In the genomic region with DNA sequence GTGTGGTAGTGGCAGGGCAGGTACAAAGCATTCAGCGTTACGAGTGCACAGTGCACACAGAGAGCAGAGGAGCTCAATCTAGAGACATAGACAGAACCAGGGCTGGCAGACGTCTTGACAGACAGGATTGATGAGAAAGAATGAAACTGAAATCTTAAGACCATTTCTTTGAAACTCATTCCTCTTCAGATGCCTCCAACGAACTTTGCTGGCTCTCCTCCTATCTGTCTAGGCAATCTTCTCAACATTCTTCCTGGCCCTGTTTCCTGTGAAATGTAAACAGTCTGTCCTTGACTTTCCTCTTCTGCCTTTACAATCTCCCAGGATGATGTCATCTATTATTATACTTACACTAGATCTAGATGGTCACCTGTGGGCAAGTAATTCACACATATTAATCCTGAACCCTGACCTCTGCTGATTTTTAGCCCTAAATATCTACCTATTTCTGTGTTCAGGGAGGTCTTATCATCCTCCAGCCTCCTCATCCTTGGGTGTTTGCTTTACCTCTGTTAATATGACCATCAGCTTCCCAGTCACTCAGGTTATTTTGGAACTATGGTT, we compare ENCODE assay signal across 10 cellular contexts.
DNase-seq lines count a peak whose midpoint lies in the region; TF ChIP-seq lines count a peak whose summit lies in the region.
"Had no signal": no experiment of that assay in that cellular context is flagged by ENCODE, and none has a peak within 500 bp of the region (broad histone marks: within the 10 kb centered on the region; RNA-seq: fewer than 3 reads in every experiment).

No MANE protein-coding gene starts in this region.

- H3K9me3 Mint-ChIP-seq in Caco-2 (ENCODE audit: unreplicated experiment) = no peaks in the 10 kb centered on the region

- no peaks in the 10 kb centered on the region for H3K9me3 ChIP-seq in Caco-2
- H3K9me3 ChIP-seq: breast epithelium had no signal

- H3K36me3 Mint-ChIP-seq in Caco-2 (ENCODE audit: insufficient read depth, unreplicated experiment) = no peaks in the 10 kb centered on the region

- intact Hi-C loops in head of caudate nucleus (cut with DNase I) (no loop called here), Caco-2 (cut with micrococcal nuclease; ENCODE audit: unreplicated experiment) (no loop called here)

- CTCF ChIA-PET in Caco-2 (lab: Charles Lee) = no interaction called here

- peak; percentile 27 for DNase-seq in DMS79 treated with DMSO at 0.1 percent for 48 hours (lab: John Stamatoyannopoulos, UW)
- DNase-seq in DMS79 (lab: John Stamatoyannopoulos, UW) = no peak
- DNase-seq in NAMALWA (ENCODE audit: low spot score) = peak; percentile 44
- DNase-seq in amniotic epithelial cell (ENCODE audit: low read depth) = peak; percentile 56
- DNase-seq in stimulated activated CD4-positive, alpha-beta T cell treated with anti-CD3 and anti-CD28 coated beads, TNF-alpha, amount 100 ng/mL, for 48 hours (ENCODE audit: low read depth in 3 of 3) = peak; percentile 1
- no peak for DNase-seq in epidermal melanocyte (ENCODE audit: insufficient read length, low spot score)
- no peak for DNase-seq in head of caudate nucleus
- no peak for DNase-seq in Caco-2
- DNase-seq: occipital lobe had no signal

- no peak for TF ChIP-seq CTCF in Caco-2 (IDR thresholded peaks at IDR 0.05; ENCODE audit: insufficient read depth in 1 of 2, low read depth in 1 of 2, low read length in 1 of 2, severe bottlenecking in 1 of 2, unreplicated experiment in 1 of 2)

- H3K27ac Mint-ChIP-seq in Caco-2 (ENCODE audit: unreplicated experiment) = no peak overlapping the region

- H3K4me3 Mint-ChIP-seq in Caco-2 (ENCODE audit: unreplicated experiment) = no peak overlapping the region

- H3K4me1 Mint-ChIP-seq in Caco-2 (ENCODE audit: low read depth, unreplicated experiment) = peaks cover 11% of the 10 kb centered on the region

- H3K36me3 ChIP-seq in Caco-2 (ENCODE audit: control insufficient read depth, insufficient read depth, low read length) = no peaks in the 10 kb centered on the region
- H3K36me3 ChIP-seq: breast epithelium had no signal

- peaks cover 15% of the 10 kb centered on the region for H3K27me3 Mint-ChIP-seq in Caco-2 (ENCODE audit: insufficient read depth, unreplicated experiment)

- H3K4me1 ChIP-seq in Caco-2 = no peaks in the 10 kb centered on the region
- H3K4me1 ChIP-seq: breast epithelium had no signal

- H3K4me3 ChIP-seq in Caco-2 (ENCODE audit: low read depth, low read length) = no peak overlapping the region
- H3K4me3 ChIP-seq: breast epithelium had no signal

- no peaks in the 10 kb centered on the region for H3K27me3 ChIP-seq in Caco-2 (replicated peaks; ENCODE audit: control insufficient read depth, insufficient read depth, low read length)
- H3K27me3 ChIP-seq: breast epithelium had no signal

- POLR2A ChIA-PET in Caco-2 (lab: Charles Lee) = no interaction called here

- BruUV-seq in Caco-2 (replicated peaks; lab: Mats Ljungman, UMichigan) = no TSS peak

Comparison
In these comparisons a context has a peak if more than half of its experiments do, and no peak if none do; other contexts are left out.
1. DNase-seq: peak in DMS79 treated with DMSO at 0.1 percent for 48 hours (single experiment), NAMALWA (single experiment), amniotic epithelial cell (single experiment) and stimulated activated CD4-positive, alpha-beta T cell treated with anti-CD3 and anti-CD28 coated beads, TNF-alpha, amount 100 ng/mL, for 48 hours (3 of 3); none in DMS79 (single experiment), epidermal melanocyte (single experiment), head of caudate nucleus (0 of 42) and Caco-2 (0 of 2).